In genomic region chr1:183180213-183180612, GRCh38 we compare ENCODE assay signal across 8 cellular contexts. TPM values are rescaled to one million over a fixed set of nuclear protein-coding genes. Genes with fewer than 3 reads are reported as not detected.
DNase-seq lines count a peak whose midpoint lies in the region; ATAC-seq and TF ChIP-seq lines count a peak whose summit lies in the region.

No MANE protein-coding gene starts in this region.

- H3K4me1 ChIP-seq in BLaER1 (peaks cover 18% of the 10 kb centered on the region), mammary epithelial cell (ENCODE audit: insufficient read depth, low read length) (peaks cover 41% of the 10 kb centered on the region), mesendoderm (ENCODE audit: control insufficient read depth, low read depth, low read length) (no peaks in the 10 kb centered on the region)

- DNase-seq in LHCN-M2 (ENCODE audit: low read depth) (peak; percentile 91), mammary epithelial cell (peak; percentile 78), mesendoderm (no peak), GM20000 (ENCODE audit: low spot score) (no peak)
- DNase-seq in stimulated activated naive CD4-positive, alpha-beta T cell (lab: John Stamatoyannopoulos, UW) = no peak
- no peak for DNase-seq in activated T-cell treated with anti-CD3 and anti-CD28 coated beads, Interleukin-2, amount 50 U/mL, for 4 hours

- no peak overlapping the region for H3K4me3 ChIP-seq in BLaER1
- peak overlapping the region in 1 of 3 experiments; percentile 13 for H3K4me3 ChIP-seq in mammary epithelial cell (replicated peaks in 1 of 3; ENCODE audit: insufficient read depth in 1 of 3, low read depth in 2 of 3, low read length in 3 of 3)
- no peak overlapping the region for H3K4me3 ChIP-seq in mesendoderm (ENCODE audit: low read length)

- H3K18ac ChIP-seq in mesendoderm (ENCODE audit: low read length) = no peak overlapping the region

- H2AK5ac ChIP-seq in mesendoderm (ENCODE audit: low read length) = no peak overlapping the region

- peak overlapping the region; percentile 96 for H4K8ac ChIP-seq in mesendoderm (ENCODE audit: low read depth, low read length)

- no peaks in the 10 kb centered on the region for H3K36me3 Mint-ChIP-seq in activated T-cell treated with anti-CD3 and anti-CD28 coated beads, Interleukin-2, amount 50 U/mL, for 4 hours (ENCODE audit: insufficient read depth)

- intact Hi-C loops in mammary epithelial cell (cut with micrococcal nuclease) = loop anchor here (1.0 kb wide), 1 partner anchor 15 kb away; no protein-coding TSS in a partner anchor

- no peak overlapping the region for H3K27ac ChIP-seq in BLaER1
- H3K27ac ChIP-seq in mammary epithelial cell (ENCODE audit: insufficient read depth, low read depth, low read length) = peak overlapping the region; percentile 99
- no peak overlapping the region for H3K27ac ChIP-seq in mesendoderm (ENCODE audit: low read depth, low read length)

- H3K9ac ChIP-seq in BLaER1 (no peak overlapping the region), mammary epithelial cell (ENCODE audit: insufficient read depth, low read length) (peak overlapping the region; percentile 88), mesendoderm (ENCODE audit: low read length) (no peak overlapping the region)

- H2BK120ac ChIP-seq in mesendoderm (ENCODE audit: low read depth, low read length) = no peak overlapping the region

- H2BK15ac ChIP-seq in mesendoderm (replicated peaks; ENCODE audit: low read depth) = no peak overlapping the region

- H3K9me3 ChIP-seq in BLaER1 = no peaks in the 10 kb centered on the region
- H3K9me3 ChIP-seq in mammary epithelial cell (replicated peaks; ENCODE audit: insufficient read depth, low read length) = no peaks in the 10 kb centered on the region

- 3% methylated on average over 3 of the region's 3 CpGs for WGBS in mammary epithelial cell (ENCODE audit: low coverage, missing lambda C conversion rate)
- no CpG with 5 or more reads among the region's 3 CpGs for WGBS in mesendoderm (ENCODE audit: extremely low coverage, insufficient coverage, low lambda C conversion rate)

- H3K36me3 ChIP-seq in BLaER1 (no peaks in the 10 kb centered on the region), mammary epithelial cell (ENCODE audit: insufficient read depth, low read length) (no peaks in the 10 kb centered on the region), mesendoderm (ENCODE audit: control insufficient read depth, insufficient read depth, low read length) (peaks cover 1% of the 10 kb centered on the region)

- H2BK5ac ChIP-seq in mesendoderm (ENCODE audit: low read length) = no peak overlapping the region

- H3K4ac ChIP-seq in mesendoderm (ENCODE audit: low read depth, low read length) = no peak overlapping the region

- no peak for TF ChIP-seq CTCF in mammary epithelial cell (conservative IDR thresholded peaks at IDR 0.05 in 1 of 2, IDR thresholded peaks at IDR 0.05 in 1 of 2; ENCODE audit: extremely low read depth in 1 of 2, insufficient read depth in 1 of 2, low read depth in 1 of 2, low read length in 2 of 2)
- TF ChIP-seq CTCF in GM20000 (IDR thresholded peaks at IDR 0.05; ENCODE audit: extremely low read depth, missing control alignments) = no peak

- no peak overlapping the region for H3K23ac ChIP-seq in mesendoderm (ENCODE audit: low read length)

- H3K4me1 Mint-ChIP-seq in activated T-cell treated with anti-CD3 and anti-CD28 coated beads, Interleukin-2, amount 50 U/mL, for 4 hours (ENCODE audit: low read depth) = peaks cover 6% of the 10 kb centered on the region

- in situ Hi-C loops in mammary epithelial cell (cut with MboI; ENCODE audit: low sequenced_read_pairs in 2 of 2) = loop anchor here in 1 of 2 donors (10.0 kb wide), 1 partner anchor 155 kb away; the partner anchor contains the start of gene LAMC1

- H3K79me1 ChIP-seq in mesendoderm (ENCODE audit: low read length) = no peaks in the 10 kb centered on the region

- H3K56ac ChIP-seq in mesendoderm (ENCODE audit: low read length) = no peak overlapping the region

- H4K5ac ChIP-seq in mesendoderm (ENCODE audit: low read length) = no peak overlapping the region

- peak overlapping the region; percentile 62 for H3K4me2 ChIP-seq in BLaER1
- peak overlapping the region; percentile 73 for H3K4me2 ChIP-seq in mammary epithelial cell (ENCODE audit: insufficient read depth, low read depth, low read length)
- H3K4me2 ChIP-seq in mesendoderm (ENCODE audit: low read length) = no peak overlapping the region

- no TSS peak for BruUV-seq in mammary epithelial cell (replicated peaks; lab: Mats Ljungman, UMichigan)

- H4K20me1 ChIP-seq in BLaER1 (no peaks in the 10 kb centered on the region), mammary epithelial cell (ENCODE audit: insufficient read depth, low read length) (no peaks in the 10 kb centered on the region)

- no peak overlapping the region for H2AFZ ChIP-seq in mammary epithelial cell (ENCODE audit: low read depth, low read length)

- H3K9me3 Mint-ChIP-seq in activated T-cell treated with anti-CD3 and anti-CD28 coated beads, Interleukin-2, amount 50 U/mL, for 4 hours = no peaks in the 10 kb centered on the region

- H3K27me3 ChIP-seq in BLaER1 = no peaks in the 10 kb centered on the region
- H3K27me3 ChIP-seq in mammary epithelial cell (ENCODE audit: insufficient read depth, low read length) = no peaks in the 10 kb centered on the region
- no peaks in the 10 kb centered on the region for H3K27me3 ChIP-seq in mesendoderm (ENCODE audit: insufficient read depth, low read length, poor library complexity)

- H3K4me3 Mint-ChIP-seq in activated T-cell treated with anti-CD3 and anti-CD28 coated beads, Interleukin-2, amount 50 U/mL, for 4 hours = no peak overlapping the region

- ATAC-seq in HG02763 (IDR thresholded peaks at IDR 0.05; ENCODE audit: unreplicated experiment) = no peak
- ATAC-seq in activated T-cell treated with anti-CD3 and anti-CD28 coated beads, Interleukin-2, amount 50 U/mL, for 4 hours = no peak

- CTCF ChIA-PET in mammary epithelial cell (lab: Charles Lee; ENCODE audit: low non-redundant PET) = no interaction called here

- H3K27me3 Mint-ChIP-seq in activated T-cell treated with anti-CD3 and anti-CD28 coated beads, Interleukin-2, amount 50 U/mL, for 4 hours (ENCODE audit: low read depth) = peaks cover 5% of the 10 kb centered on the region

- dilution Hi-C loops in mammary epithelial cell (cut with HindIII; ENCODE audit: low sequenced_read_pairs) = no loop called here

- H3K79me2 ChIP-seq in mammary epithelial cell (ENCODE audit: insufficient read depth, low read length) = peaks cover 3% of the 10 kb centered on the region
- H3K79me2 ChIP-seq in mesendoderm (ENCODE audit: control insufficient read depth, insufficient read depth, low read length) = no peaks in the 10 kb centered on the region

RNA-seq across cellular contexts. Expression of gene LAMC2, which starts 5.9 kb away (rescaled TPM):
- total RNA-seq in LHCN-M2 (2014; rRNA removed) (2.0 and 3.5 TPM in 2 replicates), mammary epithelial cell (1,000 to 10,000 TPM; 1,201 to 2,277 TPM)
- 0.84 TPM for polyA plus RNA-seq in LHCN-M2 (2012)
- 1,668 TPM for polyA plus RNA-seq in mammary epithelial cell
- 2,109 TPM for polyA minus RNA-seq in mammary epithelial cell
- polyA plus RNA-seq in mesendoderm (2013, experiment 1 of 2) = 6.4 TPM
- polyA plus RNA-seq in mesendoderm (2013, experiment 2 of 2) = 6.9 TPM
- under 1 TPM in 1 of 3 donors, not detected in 2; 0.03 TPM for total RNA-seq in activated T-cell treated with anti-CD3 and anti-CD28 coated beads, Interleukin-2, amount 50 U/mL, for 4 hours

Comparison
In these comparisons a context has a peak if more than half of its experiments do, and no peak if none do; other contexts are left out.
1. DNase-seq: peak in LHCN-M2 (single experiment) and mammary epithelial cell (single experiment); none in mesendoderm (single experiment), stimulated activated naive CD4-positive, alpha-beta T cell (0 of 6), GM20000 (single experiment) and activated T-cell treated with anti-CD3 and anti-CD28 coated beads, Interleukin-2, amount 50 U/mL, for 4 hours (single experiment).
2. RNA of gene LAMC2, which starts 5.9 kb away (total RNA-seq): 1,201 to 2,277 TPM in mammary epithelial cell; 2.0 to 3.5 TPM in LHCN-M2 and 0.03 TPM in activated T-cell treated with anti-CD3 and anti-CD28 coated beads, Interleukin-2, amount 50 U/mL, for 4 hours; every median in the first group is over 100 times any median in the second.